Comparison of ENCODE assay signal across 2 cellular contexts in the genomic region with DNA sequence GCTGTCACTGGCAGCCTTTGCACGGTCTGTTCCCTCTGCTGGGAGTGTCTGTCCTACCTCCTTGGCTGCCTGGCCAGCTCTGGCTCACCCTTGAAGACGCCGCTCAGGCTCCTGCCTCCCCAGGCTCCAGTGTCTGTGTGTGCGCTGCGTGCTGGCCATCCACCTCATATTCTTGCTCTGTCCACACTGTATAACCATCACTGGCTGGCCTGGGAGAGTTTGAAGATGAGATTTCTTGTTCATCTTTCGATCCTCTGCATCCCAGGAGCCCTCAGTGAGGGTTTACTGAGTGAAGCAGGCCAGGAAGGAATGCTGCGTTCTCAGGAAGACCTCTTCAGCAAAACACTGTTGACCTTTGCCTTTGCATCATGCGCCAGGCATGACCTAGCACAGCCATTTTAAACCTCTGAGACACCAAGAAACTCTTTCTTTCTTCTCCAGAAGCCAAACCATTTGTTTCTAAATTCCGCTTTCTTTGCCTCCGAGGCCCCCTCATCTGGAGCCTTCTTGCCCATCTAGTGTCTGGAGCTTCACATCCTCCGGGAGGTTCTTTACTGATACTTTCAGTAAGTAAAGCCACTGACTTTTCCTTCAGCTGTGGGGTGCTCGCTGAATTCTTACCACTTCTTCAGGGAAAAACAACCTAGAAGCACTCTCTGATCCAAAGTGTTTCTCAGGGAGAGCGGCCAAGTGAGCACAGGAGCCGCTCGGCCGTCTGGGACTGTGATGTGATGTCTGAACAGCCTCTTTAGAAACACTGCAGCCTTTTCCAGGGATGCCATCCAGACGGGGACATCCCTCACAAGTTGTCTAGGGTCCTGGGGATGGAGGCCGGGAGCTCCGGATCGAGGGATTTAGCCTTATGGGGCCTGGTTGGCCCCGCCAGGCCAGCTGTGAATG.
TF ChIP-seq lines count a peak whose summit lies in the region.

No MANE protein-coding gene starts in this region.

TF ChIP-seq in liver, 16 proteins besides CTCF, POLR2A, EP300 and RAD21:
- TF ChIP-seq, protein P1, sequence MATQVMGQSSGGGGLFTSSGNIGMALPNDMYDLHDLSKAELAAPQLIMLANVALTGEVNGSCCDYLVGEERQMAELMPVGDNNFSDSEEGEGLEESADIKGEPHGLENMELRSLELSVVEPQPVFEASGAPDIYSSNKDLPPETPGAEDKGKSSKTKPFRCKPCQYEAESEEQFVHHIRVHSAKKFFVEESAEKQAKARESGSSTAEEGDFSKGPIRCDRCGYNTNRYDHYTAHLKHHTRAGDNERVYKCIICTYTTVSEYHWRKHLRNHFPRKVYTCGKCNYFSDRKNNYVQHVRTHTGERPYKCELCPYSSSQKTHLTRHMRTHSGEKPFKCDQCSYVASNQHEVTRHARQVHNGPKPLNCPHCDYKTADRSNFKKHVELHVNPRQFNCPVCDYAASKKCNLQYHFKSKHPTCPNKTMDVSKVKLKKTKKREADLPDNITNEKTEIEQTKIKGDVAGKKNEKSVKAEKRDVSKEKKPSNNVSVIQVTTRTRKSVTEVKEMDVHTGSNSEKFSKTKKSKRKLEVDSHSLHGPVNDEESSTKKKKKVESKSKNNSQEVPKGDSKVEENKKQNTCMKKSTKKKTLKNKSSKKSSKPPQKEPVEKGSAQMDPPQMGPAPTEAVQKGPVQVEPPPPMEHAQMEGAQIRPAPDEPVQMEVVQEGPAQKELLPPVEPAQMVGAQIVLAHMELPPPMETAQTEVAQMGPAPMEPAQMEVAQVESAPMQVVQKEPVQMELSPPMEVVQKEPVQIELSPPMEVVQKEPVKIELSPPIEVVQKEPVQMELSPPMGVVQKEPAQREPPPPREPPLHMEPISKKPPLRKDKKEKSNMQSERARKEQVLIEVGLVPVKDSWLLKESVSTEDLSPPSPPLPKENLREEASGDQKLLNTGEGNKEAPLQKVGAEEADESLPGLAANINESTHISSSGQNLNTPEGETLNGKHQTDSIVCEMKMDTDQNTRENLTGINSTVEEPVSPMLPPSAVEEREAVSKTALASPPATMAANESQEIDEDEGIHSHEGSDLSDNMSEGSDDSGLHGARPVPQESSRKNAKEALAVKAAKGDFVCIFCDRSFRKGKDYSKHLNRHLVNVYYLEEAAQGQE (IDR thresholded peaks at IDR 0.05) = no peak
- TF ChIP-seq HNF4G (IDR thresholded peaks at IDR 0.05) (no peak), NR2F2 (IDR thresholded peaks at IDR 0.05) (no peak), FOXA1 (IDR thresholded peaks at IDR 0.05) (no peak), JUND (IDR thresholded peaks at IDR 0.05) (no peak), TAF1 (conservative IDR thresholded peaks at IDR 0.05) (no peak), GABPA (IDR thresholded peaks at IDR 0.05 in 1 of 2, conservative IDR thresholded peaks at IDR 0.05 in 1 of 2) (no peak), YY1 (IDR thresholded peaks at IDR 0.05) (no peak)
- TF ChIP-seq, protein P2, sequence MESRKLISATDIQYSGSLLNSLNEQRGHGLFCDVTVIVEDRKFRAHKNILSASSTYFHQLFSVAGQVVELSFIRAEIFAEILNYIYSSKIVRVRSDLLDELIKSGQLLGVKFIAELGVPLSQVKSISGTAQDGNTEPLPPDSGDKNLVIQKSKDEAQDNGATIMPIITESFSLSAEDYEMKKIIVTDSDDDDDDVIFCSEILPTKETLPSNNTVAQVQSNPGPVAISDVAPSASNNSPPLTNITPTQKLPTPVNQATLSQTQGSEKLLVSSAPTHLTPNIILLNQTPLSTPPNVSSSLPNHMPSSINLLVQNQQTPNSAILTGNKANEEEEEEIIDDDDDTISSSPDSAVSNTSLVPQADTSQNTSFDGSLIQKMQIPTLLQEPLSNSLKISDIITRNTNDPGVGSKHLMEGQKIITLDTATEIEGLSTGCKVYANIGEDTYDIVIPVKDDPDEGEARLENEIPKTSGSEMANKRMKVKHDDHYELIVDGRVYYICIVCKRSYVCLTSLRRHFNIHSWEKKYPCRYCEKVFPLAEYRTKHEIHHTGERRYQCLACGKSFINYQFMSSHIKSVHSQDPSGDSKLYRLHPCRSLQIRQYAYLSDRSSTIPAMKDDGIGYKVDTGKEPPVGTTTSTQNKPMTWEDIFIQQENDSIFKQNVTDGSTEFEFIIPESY (IDR thresholded peaks at IDR 0.05) = no peak
TF ChIP-seq in liver: peak in this region for 0.

TF ChIP-seq in HepG2, 621 proteins besides CTCF, POLR2A, EP300 and RAD21:
- TF ChIP-seq PHF20 (CRISPR knock-in tag; IDR thresholded peaks at IDR 0.05) (no peak), FOXK1 (CRISPR knock-in tag; IDR thresholded peaks at IDR 0.05; ENCODE audit: borderline replicate concordance, low read depth) (no peak), FIP1L1 (IDR thresholded peaks at IDR 0.05; ENCODE audit: borderline replicate concordance, insufficient read depth, low read depth, low read length) (no peak), ATRX (CRISPR knock-in tag; IDR thresholded peaks at IDR 0.05; ENCODE audit: borderline replicate concordance) (no peak), ZMYM3 (CRISPR knock-in tag; IDR thresholded peaks at IDR 0.05) (no peak), ZNF746 (CRISPR knock-in tag; IDR thresholded peaks at IDR 0.05) (no peak), STAT5B (CRISPR knock-in tag; IDR thresholded peaks at IDR 0.05) (no peak), ZFP41 (CRISPR knock-in tag; IDR thresholded peaks at IDR 0.05; ENCODE audit: borderline replicate concordance) (no peak)
- TF ChIP-seq, protein P3, sequence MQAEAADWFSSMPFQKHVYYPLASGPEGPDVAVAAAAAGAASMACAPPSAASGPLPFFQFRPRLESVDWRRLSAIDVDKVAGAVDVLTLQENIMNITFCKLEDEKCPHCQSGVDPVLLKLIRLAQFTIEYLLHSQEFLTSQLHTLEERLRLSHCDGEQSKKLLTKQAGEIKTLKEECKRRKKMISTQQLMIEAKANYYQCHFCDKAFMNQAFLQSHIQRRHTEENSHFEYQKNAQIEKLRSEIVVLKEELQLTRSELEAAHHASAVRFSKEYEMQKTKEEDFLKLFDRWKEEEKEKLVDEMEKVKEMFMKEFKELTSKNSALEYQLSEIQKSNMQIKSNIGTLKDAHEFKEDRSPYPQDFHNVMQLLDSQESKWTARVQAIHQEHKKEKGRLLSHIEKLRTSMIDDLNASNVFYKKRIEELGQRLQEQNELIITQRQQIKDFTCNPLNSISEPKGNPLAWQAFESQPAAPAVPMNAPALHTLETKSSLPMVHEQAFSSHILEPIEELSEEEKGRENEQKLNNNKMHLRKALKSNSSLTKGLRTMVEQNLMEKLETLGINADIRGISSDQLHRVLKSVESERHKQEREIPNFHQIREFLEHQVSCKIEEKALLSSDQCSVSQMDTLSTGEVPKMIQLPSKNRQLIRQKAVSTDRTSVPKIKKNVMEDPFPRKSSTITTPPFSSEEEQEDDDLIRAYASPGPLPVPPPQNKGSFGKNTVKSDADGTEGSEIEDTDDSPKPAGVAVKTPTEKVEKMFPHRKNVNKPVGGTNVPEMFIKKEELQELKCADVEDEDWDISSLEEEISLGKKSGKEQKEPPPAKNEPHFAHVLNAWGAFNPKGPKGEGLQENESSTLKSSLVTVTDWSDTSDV (CRISPR knock-in tag; IDR thresholded peaks at IDR 0.05) = no peak
